ENCODE assay signal across 8 cellular contexts in the genomic region with DNA sequence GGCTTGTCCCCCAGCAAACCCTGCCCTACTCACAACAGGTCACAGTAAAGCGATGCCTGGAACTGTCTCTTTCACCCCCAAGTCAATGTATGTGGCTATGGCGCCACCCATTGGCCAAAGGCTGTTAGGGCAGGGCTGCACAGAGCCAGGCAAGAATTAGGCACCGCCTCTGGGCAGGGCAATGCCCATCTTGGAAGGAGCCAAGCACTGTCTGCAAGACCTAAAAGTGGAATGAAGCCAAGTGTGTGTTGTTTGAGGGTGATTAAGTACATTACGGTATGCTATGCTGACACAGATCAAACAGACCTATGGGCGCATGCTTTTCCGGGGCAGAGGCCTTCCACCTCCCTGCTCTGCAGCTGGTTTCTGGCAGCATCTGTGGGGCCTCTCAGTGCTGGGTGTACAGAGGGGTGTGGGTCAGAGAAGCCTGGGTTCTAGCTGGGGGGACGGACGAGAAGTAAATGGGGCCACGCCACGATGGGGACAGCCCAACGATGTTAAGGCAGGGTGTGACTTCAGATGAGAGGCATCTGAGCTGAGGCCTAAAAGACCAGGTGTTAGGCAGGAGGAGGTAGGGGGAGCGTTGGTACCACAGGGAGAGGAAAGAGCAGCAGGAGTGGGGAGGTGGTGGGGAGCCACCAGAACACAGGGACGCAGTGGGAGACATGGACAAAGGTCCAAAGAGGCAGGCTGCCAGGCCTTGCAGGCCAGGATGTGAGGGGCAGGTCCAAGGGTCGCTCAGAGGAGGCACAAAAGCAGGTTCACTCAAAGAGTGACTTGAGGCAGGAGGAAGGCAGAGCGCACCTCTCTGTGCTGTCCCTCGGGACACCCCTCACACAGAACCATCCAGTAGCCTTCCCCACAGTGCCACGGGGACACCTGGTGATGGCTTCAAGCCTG. TPM values are rescaled to one million over a fixed set of nuclear protein-coding genes. Genes with fewer than 3 reads are reported as not detected.
A peak's percentile ranks its signal among the peaks of the same experiment; 100 is the strongest.
DNase-seq lines count a peak whose midpoint lies in the region; ATAC-seq and TF ChIP-seq lines count a peak whose summit lies in the region.

No MANE protein-coding gene starts in this region.

- intact Hi-C loops in dorsolateral prefrontal cortex (cut with DNase I), result loop anchor here in 1 of 2 donors (1.0 kb wide), 1 partner anchor 97 kb away; no protein-coding TSS in a partner anchor

- H3K4me3 ChIP-seq in dorsolateral prefrontal cortex, result no peak overlapping the region

- TF ChIP-seq CTCF in AG09319 (IDR thresholded peaks at IDR 0.05; ENCODE audit: low read depth, low read length) (peak; percentile 100), dorsolateral prefrontal cortex (IDR thresholded peaks at IDR 0.05 in 54 of 56, conservative IDR thresholded peaks at IDR 0.05 in 2 of 56; ENCODE audit: low read depth in 1 of 56, partially characterized antibody in 56 of 56) (peak; percentile 40 to 88 (median 74))

- no peak overlapping the region for H3K27ac ChIP-seq in dorsolateral prefrontal cortex

- DNase-seq in AG09319 (ENCODE audit: extremely low read depth, low read depth) (peak; percentile 49), NCI-H2196 treated with DMSO at 0.1 percent for 48 hours (lab: John Stamatoyannopoulos, UW; ENCODE audit: unreplicated experiment) (peak; percentile 67), dorsolateral prefrontal cortex (peak in 8 of 10 donors; percentile 40 to 72 (median 67)), medulla oblongata (ENCODE audit: extremely low spot score) (peak; percentile 68)
- DNase-seq in activated CD4-positive, alpha-beta T cell treated with anti-CD3 and anti-CD28 coated beads, Interleukin-2, amount 50 U/mL, for 1 hour, result peak; percentile 62
- DNase-seq in stimulated activated naive CD4-positive, alpha-beta T cell (lab: John Stamatoyannopoulos, UW), result peak in 5 of 6 experiments; percentile 23 to 54 (median 39)

- H3K27me3 ChIP-seq in dorsolateral prefrontal cortex, result no peaks in the 10 kb centered on the region

- ATAC-seq in GM18511 (IDR thresholded peaks at IDR 0.05; ENCODE audit: unreplicated experiment) (peak; percentile 54), HG02938 (IDR thresholded peaks at IDR 0.05; ENCODE audit: unreplicated experiment) (no peak)

RNA-seq across cellular contexts. Expression of a gene that starts 49.8 kb away (rescaled TPM):
- 100 to 1,000 TPM in 112 of 120 experiments, 10 to 100 TPM in 8; 67.4 to 236 (median 171) TPM for total RNA-seq in dorsolateral prefrontal cortex
